In genomic region chr16:74740795-74741304, GRCh38 we compare ENCODE assay signal across 10 cellular contexts. TPM values are rescaled to one million over a fixed set of nuclear protein-coding genes. Genes with fewer than 3 reads are reported as not detected.
DNase-seq lines count a peak whose midpoint lies in the region; ATAC-seq and TF ChIP-seq lines count a peak whose summit lies in the region.
"Had no signal": no experiment of that assay in that cellular context is flagged by ENCODE, and none has a peak within 500 bp of the region (broad histone marks: within the 10 kb centered on the region; RNA-seq: fewer than 3 reads in every experiment).

No MANE protein-coding gene starts in this region.

- no peaks in the 10 kb centered on the region for H3K36me3 ChIP-seq in ovary

- peak; percentile 55 for DNase-seq in A172 (ENCODE audit: low spot score)
- peak; percentile 79 for DNase-seq in LoVo (ENCODE audit: low spot score)
- DNase-seq in cerebellum (ENCODE audit: low spot score), result peak; percentile 49
- DNase-seq in middle frontal gyrus (ENCODE audit: extremely low spot score, low spot score), result peak; percentile 43
- no peak for DNase-seq in ovary
- DNase-seq in GM20000 (ENCODE audit: low spot score), result no peak
- DNase-seq in stimulated activated CD4-positive, alpha-beta T cell treated with anti-CD3 and anti-CD28 coated beads, Interleukin-1b, Interleukin-23, amount 100 ng/mL, for 48 hours, result no peak
- DNase-seq: activated gamma-delta T cell treated with Interleukin-2 at 50 U/mL for 16 hours, NCI-H510A treated with DMSO at 0.1 percent for 48 hours had no signal

- no peaks in the 10 kb centered on the region for H3K9me3 ChIP-seq in ovary

- no peak overlapping the region for H3K4me3 ChIP-seq in ovary

- intact Hi-C loops in ovary (cut with DNase I), result no loop called here

- TF ChIP-seq EP300 in ovary (IDR thresholded peaks at IDR 0.05), result no peak

- no peaks in the 10 kb centered on the region for H3K4me1 ChIP-seq in ovary (ENCODE audit: insufficient read depth)

- H3K27ac ChIP-seq in ovary, result no peak overlapping the region

- ATAC-seq in HG03095 (IDR thresholded peaks at IDR 0.05; ENCODE audit: unreplicated experiment), result no peak

- 73 to 81% (median 79%) methylated on average over 13 of the region's 13 CpGs for WGBS in ovary, 3 donors

- H3K27me3 ChIP-seq in ovary, result no peaks in the 10 kb centered on the region

- TF ChIP-seq CTCF in ovary (IDR thresholded peaks at IDR 0.05) (no peak), GM20000 (IDR thresholded peaks at IDR 0.05; ENCODE audit: extremely low read depth, missing control alignments) (no peak)

- no peak for TF ChIP-seq POLR2A in ovary (IDR thresholded peaks at IDR 0.05)

RNA-seq across cellular contexts. Expression of gene FA2H, which starts 33.8 kb away (rescaled TPM):
- total RNA-seq in A172 (2014; rRNA removed; shearing (Covaris generic)), result 0.03 TPM in 1 of 2 replicates, not detected in the other
- total RNA-seq in cerebellum (0.27 TPM), ovary (1 to 10 TPM in 1 of 7 donors, under 1 TPM in 3, not detected in 3; 0.17 to 1.3 (median 0.73) TPM)
- polyA plus RNA-seq in ovary, result under 1 TPM; 0.02 to 0.32 TPM

RNA-seq across cellular contexts. Expression of gene MLKL, which starts 40.2 kb away (rescaled TPM):
- total RNA-seq in A172 (2014; rRNA removed; shearing (Covaris generic)), result 16.0 and 16.8 TPM in 2 replicates
- total RNA-seq in cerebellum (0.91 TPM), ovary (1 to 10 TPM; 1.5 to 6.7 (median 2.5) TPM)
- polyA plus RNA-seq in ovary, result 1 to 10 TPM; 2.5 to 9.5 TPM

Comparison
In these comparisons a context has a peak if more than half of its experiments do, and no peak if none do; other contexts are left out.
1. DNase-seq: peak in A172 (single experiment), LoVo (single experiment), cerebellum (single experiment) and middle frontal gyrus (single experiment); none in ovary (0 of 5), GM20000 (single experiment) and stimulated activated CD4-positive, alpha-beta T cell treated with anti-CD3 and anti-CD28 coated beads, Interleukin-1b, Interleukin-23, amount 100 ng/mL, for 48 hours (single experiment).